7 cellular contexts compared by ENCODE assay signal in genomic region chr2:60484080-60484737, GRCh38.
DNase-seq lines count a peak whose midpoint lies in the region; ATAC-seq and TF ChIP-seq lines count a peak whose summit lies in the region.

No MANE protein-coding gene starts in this region.

- H2AFZ ChIP-seq in OCI-LY7 (ENCODE audit: low read length) = no peak overlapping the region

- TF ChIP-seq CTCF in OCI-LY7 (conservative IDR thresholded peaks at IDR 0.05; ENCODE audit: low read length) (peak; percentile 26; the same call in 1 of the 2 replicates), right atrium auricular region (IDR thresholded peaks at IDR 0.05) (no peak)

- BruUV-seq in OCI-LY7 (replicated peaks; lab: Mats Ljungman, UMichigan) = no TSS peak

- peaks cover 90% of the 10 kb centered on the region for H3K4me1 Mint-ChIP-seq in stimulated activated memory B cell treated with anti-CD40 and anti-IgM and Interleukin-4, amounts not matched to agents 10 μg/mL and 1 μg/mL and 100 μg/mL, for 72 hours
- peaks cover 2% of the 10 kb centered on the region for H3K4me1 Mint-ChIP-seq in activated CD8-positive, alpha-beta T cell treated with anti-CD3 and anti-CD28 coated beads, Interleukin-2, amount 10 ng/mL, durations not matched to agents 7 days and 5 days (ENCODE audit: low read depth)

- H4K20me1 ChIP-seq in OCI-LY7 (ENCODE audit: insufficient read depth, low read length) = peaks cover 18% of the 10 kb centered on the region

- peak overlapping the region; percentile 88 for H3K27ac Mint-ChIP-seq in stimulated activated memory B cell treated with anti-CD40 and anti-IgM and Interleukin-4, amounts not matched to agents 10 μg/mL and 1 μg/mL and 100 μg/mL, for 72 hours
- no peak overlapping the region for H3K27ac Mint-ChIP-seq in activated CD8-positive, alpha-beta T cell treated with anti-CD3 and anti-CD28 coated beads, Interleukin-2, amount 10 ng/mL, durations not matched to agents 7 days and 5 days

- peaks cover 52% of the 10 kb centered on the region for H3K36me3 Mint-ChIP-seq in stimulated activated memory B cell treated with anti-CD40 and anti-IgM and Interleukin-4, amounts not matched to agents 10 μg/mL and 1 μg/mL and 100 μg/mL, for 72 hours
- H3K36me3 Mint-ChIP-seq in activated CD8-positive, alpha-beta T cell treated with anti-CD3 and anti-CD28 coated beads, Interleukin-2, amount 10 ng/mL, durations not matched to agents 7 days and 5 days (ENCODE audit: low read depth) = no peaks in the 10 kb centered on the region

- H3K27me3 ChIP-seq in right atrium auricular region = no peaks in the 10 kb centered on the region

- DNase-seq in OCI-LY7 (ENCODE audit: low spot score) = peak; percentile 80
- DNase-seq in right atrium auricular region (ENCODE audit: low spot score) = no peak
- DNase-seq in NCI-H2081 treated with DMSO at 0.1 percent for 48 hours (lab: John Stamatoyannopoulos, UW) = no peak
- no peak for DNase-seq in activated CD8-positive, alpha-beta T cell treated with anti-CD3 and anti-CD28 coated beads, Interleukin-2, amount 10 ng/mL, durations not matched to agents 7 days and 5 days

- peak overlapping the region; percentile 74 for H3K4me3 Mint-ChIP-seq in stimulated activated memory B cell treated with anti-CD40 and anti-IgM and Interleukin-4, amounts not matched to agents 10 μg/mL and 1 μg/mL and 100 μg/mL, for 72 hours
- no peak overlapping the region for H3K4me3 Mint-ChIP-seq in activated CD8-positive, alpha-beta T cell treated with anti-CD3 and anti-CD28 coated beads, Interleukin-2, amount 10 ng/mL, durations not matched to agents 7 days and 5 days

- H3K9me3 Mint-ChIP-seq in stimulated activated memory B cell treated with anti-CD40 and anti-IgM and Interleukin-4, amounts not matched to agents 10 μg/mL and 1 μg/mL and 100 μg/mL, for 72 hours = no peaks in the 10 kb centered on the region
- H3K9me3 Mint-ChIP-seq in activated CD8-positive, alpha-beta T cell treated with anti-CD3 and anti-CD28 coated beads, Interleukin-2, amount 10 ng/mL, durations not matched to agents 7 days and 5 days (ENCODE audit: insufficient read depth) = no peaks in the 10 kb centered on the region

- intact Hi-C loops in OCI-LY7 (cut with micrococcal nuclease; ENCODE audit: unreplicated experiment) = loop anchor here (1.0 to 5.0 kb wide), 4 partner anchors 37 to 130 kb away; no protein-coding TSS in a partner anchor

- H3K9me2 ChIP-seq in OCI-LY7 (ENCODE audit: insufficient read depth, low read length) = no peaks in the 10 kb centered on the region

- POLR2A ChIA-PET in OCI-LY7 (lab: Charles Lee) = interaction anchor here (0.6 to 2.4 kb wide), 15 partner anchors 9 to 110 kb away, joined by 3 to 13 read pairs (median 3); no protein-coding TSS in a partner anchor
- POLR2A ChIA-PET in activated CD8-positive, alpha-beta T cell treated with anti-CD3 and anti-CD28 coated beads, Interleukin-2, amount 10 ng/mL, durations not matched to agents 7 days and 5 days (lab: Charles Lee) = no interaction called here

- H3K4me2 ChIP-seq in OCI-LY7 (ENCODE audit: low read length) = peak overlapping the region; percentile 84

- ATAC-seq in GM21447 (IDR thresholded peaks at IDR 0.05; ENCODE audit: unreplicated experiment) (peak; percentile 45), HG02938 (IDR thresholded peaks at IDR 0.05; ENCODE audit: unreplicated experiment) (no peak)
- ATAC-seq in stimulated activated memory B cell treated with anti-CD40 and anti-IgM and Interleukin-4, amounts not matched to agents 10 μg/mL and 1 μg/mL and 100 μg/mL, for 72 hours = peak; percentile 79
- ATAC-seq in activated CD8-positive, alpha-beta T cell treated with anti-CD3 and anti-CD28 coated beads, Interleukin-2, amount 10 ng/mL, durations not matched to agents 7 days and 5 days = no peak

- no peaks in the 10 kb centered on the region for H3K9me3 ChIP-seq in OCI-LY7 (ENCODE audit: low read length)
- no peaks in the 10 kb centered on the region for H3K9me3 ChIP-seq in right atrium auricular region

- CTCF ChIA-PET in OCI-LY7 (lab: Charles Lee; ENCODE audit: unreplicated experiment) = interaction anchor here (0.6 to 1.1 kb wide), 3 partner anchors 23 to 47 kb away, joined by 3 to 4 read pairs (median 3); no protein-coding TSS in a partner anchor
- CTCF ChIA-PET in activated CD8-positive, alpha-beta T cell treated with anti-CD3 and anti-CD28 coated beads, Interleukin-2, amount 10 ng/mL, durations not matched to agents 7 days and 5 days (lab: Charles Lee) = no interaction called here

- H3K27me3 Mint-ChIP-seq in stimulated activated memory B cell treated with anti-CD40 and anti-IgM and Interleukin-4, amounts not matched to agents 10 μg/mL and 1 μg/mL and 100 μg/mL, for 72 hours = no peaks in the 10 kb centered on the region
- H3K27me3 Mint-ChIP-seq in activated CD8-positive, alpha-beta T cell treated with anti-CD3 and anti-CD28 coated beads, Interleukin-2, amount 10 ng/mL, durations not matched to agents 7 days and 5 days (ENCODE audit: low read depth) = peaks cover 24% of the 10 kb centered on the region

- H3K79me2 ChIP-seq in OCI-LY7 (ENCODE audit: insufficient read depth, low read depth, low read length) = peaks cover 80% of the 10 kb centered on the region

- H3K4me1 ChIP-seq in OCI-LY7 (ENCODE audit: insufficient read depth, low read length, poor library complexity, severe bottlenecking) (peaks cover 45% of the 10 kb centered on the region), right atrium auricular region (peaks cover 0 to 50% of the 10 kb centered on the region in 2 donors)

- H3K36me3 ChIP-seq in OCI-LY7 (ENCODE audit: insufficient read depth, low read length) (peaks cover 77% of the 10 kb centered on the region), right atrium auricular region (no peaks in the 10 kb centered on the region)

- H3K27ac ChIP-seq in OCI-LY7 (ENCODE audit: low read depth, low read length, poor library complexity, severe bottlenecking) = peak overlapping the region; percentile 82
- peak overlapping the region; percentile 68 to 80 for H3K27ac ChIP-seq in right atrium auricular region

- peak overlapping the region; percentile 51 for H3K4me3 ChIP-seq in OCI-LY7 (ENCODE audit: low read depth, low read length, poor library complexity, severe bottlenecking)
- H3K4me3 ChIP-seq in right atrium auricular region = no peak overlapping the region

Comparison
In these comparisons a context has a peak if more than half of its experiments do, and no peak if none do; other contexts are left out.
1. ATAC-seq: peak in GM21447 (single experiment) and stimulated activated memory B cell treated with anti-CD40 and anti-IgM and Interleukin-4, amounts not matched to agents 10 μg/mL and 1 μg/mL and 100 μg/mL, for 72 hours (single experiment); none in HG02938 (single experiment) and activated CD8-positive, alpha-beta T cell treated with anti-CD3 and anti-CD28 coated beads, Interleukin-2, amount 10 ng/mL, durations not matched to agents 7 days and 5 days (single experiment).